14 cellular contexts compared by ENCODE assay signal in the genomic region with DNA sequence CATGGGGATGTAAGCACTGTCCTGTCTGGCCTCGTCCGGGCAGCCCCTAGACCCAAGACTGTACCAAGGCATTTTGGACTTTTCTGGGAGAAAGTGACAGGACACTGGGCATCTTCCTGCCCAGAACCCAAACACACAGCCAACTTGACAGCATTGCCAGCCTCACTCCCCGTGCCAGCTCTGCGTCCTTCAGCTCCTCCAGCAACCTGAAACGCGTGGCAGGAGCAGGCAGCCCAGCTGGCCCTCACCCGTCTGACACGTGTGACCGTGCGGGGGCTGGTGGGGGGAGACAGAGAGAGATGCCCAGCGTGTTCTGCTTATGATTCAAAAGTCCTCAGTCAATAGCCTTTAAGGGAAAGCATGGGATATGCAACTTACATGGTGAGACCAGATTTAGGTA. TPM values are rescaled to one million over a fixed set of nuclear protein-coding genes. Genes with fewer than 3 reads are reported as not detected.
DNase-seq lines count a peak whose midpoint lies in the region; TF ChIP-seq lines count a peak whose summit lies in the region.
"Had no signal": no experiment of that assay in that cellular context is flagged by ENCODE, and none has a peak within 500 bp of the region (broad histone marks: within the 10 kb centered on the region; RNA-seq: fewer than 3 reads in every experiment).

No MANE protein-coding gene starts in this region.

- 74% methylated on average over 11 of the region's 11 CpGs for WGBS in SK-N-SH (ENCODE audit: low lambda C conversion rate)

- no peaks in the 10 kb centered on the region for H3K36me3 Mint-ChIP-seq in nephron (ENCODE audit: low read depth)

- no peaks in the 10 kb centered on the region for H3K9me3 Mint-ChIP-seq in nephron
- H3K9me3 Mint-ChIP-seq: activated T-cell treated with anti-CD3 and anti-CD28 coated beads, Interleukin-2, amount 50 U/mL, for 72 hours had no signal

- peaks cover 65% of the 10 kb centered on the region for H3K4me1 Mint-ChIP-seq in nephron

- no peaks in the 10 kb centered on the region for H3K9me2 ChIP-seq in SK-N-SH

- H3K4me3 ChIP-seq in SK-N-SH (ENCODE audit: low read depth in 2 of 2, low read length in 1 of 2) (no peak overlapping the region; a peak in 1 of 4 replicates), foreskin fibroblast (ENCODE audit: low read depth in 1 of 2, low read length in 2 of 2) (no peak overlapping the region)
- H3K4me3 ChIP-seq: tibial nerve had no signal

- DNase-seq in Ammon's horn (ENCODE audit: low spot score) = peak; percentile 58
- DNase-seq in SK-N-SH = no peak
- peak; percentile 72 to 83 for DNase-seq in foreskin fibroblast
- no peak for DNase-seq in SHP77 treated with DMSO at 0.1 percent for 48 hours (lab: John Stamatoyannopoulos, UW)
- DNase-seq in DMS114 treated with DMSO at 0.1 percent for 48 hours (lab: John Stamatoyannopoulos, UW; ENCODE audit: unreplicated experiment) = no peak
- DNase-seq in AML-193 (lab: John Stamatoyannopoulos, UW) = no peak
- no peak for DNase-seq in stimulated activated CD4-positive, alpha-beta T cell treated with anti-CD3 and anti-CD28 coated beads, Interleukin-1b, Interleukin-23, amount 100 ng/mL, for 48 hours
- DNase-seq: activated CD4-positive, alpha-beta T cell treated with anti-CD3 and anti-CD28 coated beads for 4 hours; activated T-cell treated with anti-CD3 and anti-CD28 coated beads, Interleukin-2, amount 50 U/mL, for 72 hours; effector CD4-positive, alpha-beta T cell; stimulated activated CD4-positive, alpha-beta T cell treated with anti-CD3 and anti-CD28 coated beads, Interleukin-15, amount 100 ng/mL, for 24 hours; T-helper 17 cell had no signal

- no peaks in the 10 kb centered on the region for H3K27me3 Mint-ChIP-seq in nephron (ENCODE audit: low read depth)

- peaks cover 59 to 92% of the 10 kb centered on the region in 2 experiments for H3K4me1 ChIP-seq in SK-N-SH (ENCODE audit: control insufficient read depth in 1 of 2, insufficient read depth in 2 of 2, low read depth in 1 of 2, low read length in 1 of 2)

- POLR2A ChIA-PET in SK-N-SH (lab: Yijun Ruan, JAX) = interaction anchor here (0.6 to 5.8 kb wide), 5 partner anchors 9 to 683 kb away, joined by 6 to 39 read pairs (median 7); a partner anchor contains a TSS

- CTCF ChIA-PET in SK-N-SH (lab: Yijun Ruan, JAX) = interaction anchor here (1.0 to 10.4 kb wide), 13 partner anchors 8 to 366 kb away, joined by 3 to 139 read pairs (median 14); a partner anchor contains a TSS

- no peaks in the 10 kb centered on the region for H3K36me3 ChIP-seq in SK-N-SH (replicated peaks in 1 of 2; ENCODE audit: control insufficient read depth in 1 of 2, insufficient read depth in 2 of 2, low read length in 1 of 2)
- H3K36me3 ChIP-seq: tibial nerve had no signal

- H3K79me2 ChIP-seq in SK-N-SH (ENCODE audit: insufficient read depth) = peaks cover 82% of the 10 kb centered on the region

- peak overlapping the region; percentile 41; the same call in 1 of the 2 replicates for H3K4me2 ChIP-seq in SK-N-SH

- H3K4me3 Mint-ChIP-seq in nephron = no peak overlapping the region
- H3K4me3 Mint-ChIP-seq: activated T-cell treated with anti-CD3 and anti-CD28 coated beads, Interleukin-2, amount 50 U/mL, for 72 hours; T-helper 17 cell had no signal

- peaks cover 53% of the 10 kb centered on the region; the same call in 1 of the 2 replicates for H4K20me1 ChIP-seq in SK-N-SH (ENCODE audit: insufficient read depth)

- H3K27me3 ChIP-seq in SK-N-SH (ENCODE audit: insufficient read depth) = no peaks in the 10 kb centered on the region
- H3K27me3 ChIP-seq: tibial nerve had no signal

- no peaks in the 10 kb centered on the region for H3K9me3 ChIP-seq in SK-N-SH
- H3K9me3 ChIP-seq: tibial nerve had no signal

- TF ChIP-seq RAD21 in SK-N-SH (IDR thresholded peaks at IDR 0.05; ENCODE audit: low read length) = no peak

- no peak for TF ChIP-seq CTCF in SK-N-SH (IDR thresholded peaks at IDR 0.05)
- TF ChIP-seq CTCF in foreskin fibroblast (IDR thresholded peaks at IDR 0.05; ENCODE audit: low read depth, low read length) = no peak
- TF ChIP-seq CTCF in nephron (IDR thresholded peaks at IDR 0.05; ENCODE audit: unreplicated experiment in 3 of 3) = no peak

- H3K9ac ChIP-seq in SK-N-SH = no peak overlapping the region

- H3K27ac Mint-ChIP-seq in nephron = peak overlapping the region; percentile 43 to 88 (median 77)
- H3K27ac Mint-ChIP-seq: activated T-cell treated with anti-CD3 and anti-CD28 coated beads, Interleukin-2, amount 50 U/mL, for 72 hours; T-helper 17 cell had no signal

- H3K27ac ChIP-seq in SK-N-SH (ENCODE audit: low read depth in 2 of 2, low read length in 1 of 2) = peak overlapping the region; percentile 56 to 94
- H3K27ac ChIP-seq: tibial nerve had no signal

- TF ChIP-seq EP300 in SK-N-SH (IDR thresholded peaks at IDR 0.05; ENCODE audit: borderline replicate concordance in 1 of 2, low read depth in 1 of 2, low read length in 1 of 2) = no peak

- H2AFZ ChIP-seq in SK-N-SH (ENCODE audit: low read depth) = no peak overlapping the region

- peaks cover 36% of the 10 kb centered on the region for H3F3A ChIP-seq in SK-N-SH (replicated peaks; ENCODE audit: insufficient read depth)

TF ChIP-seq in SK-N-SH, 30 proteins besides CTCF, POLR2A, EP300 and RAD21:
- TF ChIP-seq MXI1 (IDR thresholded peaks at IDR 0.05; ENCODE audit: low read depth, low read length) = peak; percentile 93
- TF ChIP-seq FOSL2 (IDR thresholded peaks at IDR 0.05; ENCODE audit: borderline replicate concordance, low read depth) = no peak
TF ChIP-seq in SK-N-SH: peak in this region for 1.

RNA-seq across cellular contexts. Expression of a gene that starts 50.3 kb away (rescaled TPM):
- polyA plus RNA-seq in SK-N-SH (2012; rRNA removed) = 3.8 and 4.6 TPM in 2 replicates
- 2.2 and 3.1 TPM in 2 replicates for polyA plus RNA-seq in SK-N-SH (2012; cell fraction: cytosol; rRNA removed)
- 3.6 and 4.6 TPM in 2 replicates for polyA plus RNA-seq in SK-N-SH (2012; cell fraction: nucleus; rRNA removed)

RNA-seq across cellular contexts. Expression of a gene that starts 56.4 kb away (rescaled TPM):
- polyA plus RNA-seq in SK-N-SH (2012; rRNA removed) = 12.2 and 13.8 TPM in 2 replicates
- polyA plus RNA-seq in SK-N-SH (2012; cell fraction: cytosol; rRNA removed) = 7.9 and 13.9 TPM in 2 replicates
- polyA plus RNA-seq in SK-N-SH (2012; cell fraction: nucleus; rRNA removed) = 19.4 and 24.8 TPM in 2 replicates

Comparison
In these comparisons a context has a peak if more than half of its experiments do, and no peak if none do; other contexts are left out.
1. DNase-seq: peak in Ammon's horn (single experiment) and foreskin fibroblast (2 of 2); none in SK-N-SH (single experiment), SHP77 treated with DMSO at 0.1 percent for 48 hours (single experiment), DMS114 treated with DMSO at 0.1 percent for 48 hours (single experiment), AML-193 (0 of 2) and stimulated activated CD4-positive, alpha-beta T cell treated with anti-CD3 and anti-CD28 coated beads, Interleukin-1b, Interleukin-23, amount 100 ng/mL, for 48 hours (single experiment).